In genomic region chr1:106517218-106517617, GRCh38 we compare ENCODE assay signal across 42 cellular contexts.
"Had no signal": no experiment of that assay in that cellular context is flagged by ENCODE, and none has a peak within 500 bp of the region (broad histone marks: within the 10 kb centered on the region; RNA-seq: fewer than 3 reads in every experiment).

No MANE protein-coding gene starts in this region.

- ATAC-seq: activated CD8-positive, alpha-beta T cell treated with anti-CD3 and anti-CD28 coated beads for 36 hours; activated T-cell treated with anti-CD3 and anti-CD28 coated beads, Interleukin-2, amount 50 U/mL, for 72 hours; activated T-helper 17 cell treated with anti-CD3 and anti-CD28 coated beads, Interleukin-2, amount 50 U/mL, for 72 hours; body of pancreas; PC-3; SK-N-SH treated with all-trans-retinoic acid at 6 μM for 48 hours had no signal

- H3K27me3 Mint-ChIP-seq: activated CD8-positive, alpha-beta T cell treated with anti-CD3 and anti-CD28 coated beads for 36 hours; activated naive CD4-positive, alpha-beta T cell treated with anti-CD3 and anti-CD28 coated beads, Interleukin-2, amount 50 U/mL, for 24 hours; activated naive CD8-positive, alpha-beta T cell treated with anti-CD3 and anti-CD28 coated beads, Interleukin-2, amount 10 ng/mL, durations not matched to agents 7 days and 5 days; activated T-helper 17 cell treated with anti-CD3 and anti-CD28 coated beads, Interleukin-2, amount 50 U/mL, for 72 hours had no signal

- H3K36me3 Mint-ChIP-seq: activated naive CD4-positive, alpha-beta T cell treated with anti-CD3 and anti-CD28 coated beads, Interleukin-2, amount 50 U/mL, for 24 hours; activated naive CD8-positive, alpha-beta T cell treated with anti-CD3 and anti-CD28 coated beads, Interleukin-2, amount 10 ng/mL, durations not matched to agents 7 days and 5 days had no signal

- H3K36me3 ChIP-seq: ascending aorta, Peyer's patch had no signal

- H3K27ac ChIP-seq: ascending aorta, body of pancreas, KMS-11, Peyer's patch, VCaP had no signal

- H3K4me3 ChIP-seq: ascending aorta, body of pancreas, Peyer's patch had no signal

- DNase-seq: activated CD4-positive, alpha-beta T cell treated with anti-CD3 and anti-CD28 coated beads for 1 hour; activated CD4-positive, alpha-beta T cell treated with anti-CD3 and anti-CD28 coated beads for 48 hours; activated CD4-positive, alpha-beta T cell treated with anti-CD3 and anti-CD28 coated beads, Interleukin-2, amount 50 U/mL, for 4 hours; activated CD4-positive, CD25-positive, alpha-beta regulatory T cell; activated CD8-positive, alpha-beta T cell treated with anti-CD3 and anti-CD28 coated beads for 36 hours; activated gamma-delta T cell; activated naive CD4-positive, alpha-beta T cell treated with Interleukin-2 at 50 U/mL for 16 hours; activated naive CD8-positive, alpha-beta T cell treated with anti-CD3 and anti-CD28 coated beads, Interleukin-2, amount 10 ng/mL, durations not matched to agents 7 days and 5 days; activated T-cell treated with anti-CD3 and anti-CD28 coated beads, Interleukin-2, amount 50 U/mL, for 1 hour; activated T-cell treated with anti-CD3 and anti-CD28 coated beads, Interleukin-2, amount 50 U/mL, for 72 hours; amygdala; body of pancreas; caudate nucleus; cerebellar nuclear complex; MM.1S; NCI-H1092 treated with DMSO at 0.1 percent for 48 hours; NCI-H1417; NCI-H146; NCI-H187; NCI-H2029 treated with DMSO at 0.1 percent for 48 hours; NCI-H2107; NCI-H2171; NCI-H2227 treated with DMSO at 0.1 percent for 48 hours; NCI-H446; NCI-H510A treated with DMSO at 0.1 percent for 48 hours; NCI-H526 treated with DMSO at 0.1 percent for 48 hours; NCI-H774; PC-3; Peyer's patch; RPMI8226; SHP77 treated with DMSO at 0.1 percent for 48 hours; SW 1271; T-helper 1 cell; T-helper 2 cell; T-helper 9 cell had no signal

- H3K4me1 Mint-ChIP-seq: activated naive CD4-positive, alpha-beta T cell treated with anti-CD3 and anti-CD28 coated beads, Interleukin-2, amount 50 U/mL, for 24 hours; activated naive CD8-positive, alpha-beta T cell treated with anti-CD3 and anti-CD28 coated beads, Interleukin-2, amount 10 ng/mL, durations not matched to agents 7 days and 5 days; activated T-helper 17 cell treated with anti-CD3 and anti-CD28 coated beads, Interleukin-2, amount 50 U/mL, for 72 hours had no signal

- H3K27ac Mint-ChIP-seq: activated CD8-positive, alpha-beta T cell treated with anti-CD3 and anti-CD28 coated beads for 36 hours; activated naive CD4-positive, alpha-beta T cell treated with anti-CD3 and anti-CD28 coated beads, Interleukin-2, amount 50 U/mL, for 24 hours; activated naive CD8-positive, alpha-beta T cell treated with anti-CD3 and anti-CD28 coated beads, Interleukin-2, amount 10 ng/mL, durations not matched to agents 7 days and 5 days; activated T-cell treated with anti-CD3 and anti-CD28 coated beads, Interleukin-2, amount 50 U/mL, for 72 hours; activated T-helper 17 cell treated with anti-CD3 and anti-CD28 coated beads, Interleukin-2, amount 50 U/mL, for 72 hours had no signal

- H3K4me2 ChIP-seq: KMS-11 had no signal

- H3K9ac ChIP-seq: KMS-11 had no signal

- H3K27me3 ChIP-seq: ascending aorta, body of pancreas, Peyer's patch had no signal

- H3K9me3 ChIP-seq: ascending aorta, body of pancreas, Peyer's patch had no signal

- H3K4me3 Mint-ChIP-seq: activated CD8-positive, alpha-beta T cell treated with anti-CD3 and anti-CD28 coated beads for 36 hours; activated naive CD4-positive, alpha-beta T cell treated with anti-CD3 and anti-CD28 coated beads, Interleukin-2, amount 50 U/mL, for 24 hours; activated naive CD8-positive, alpha-beta T cell treated with anti-CD3 and anti-CD28 coated beads, Interleukin-2, amount 10 ng/mL, durations not matched to agents 7 days and 5 days; activated T-cell treated with anti-CD3 and anti-CD28 coated beads, Interleukin-2, amount 50 U/mL, for 72 hours; activated T-helper 17 cell treated with anti-CD3 and anti-CD28 coated beads, Interleukin-2, amount 50 U/mL, for 72 hours had no signal

- H3K4me1 ChIP-seq: ascending aorta, body of pancreas, Peyer's patch had no signal

- FAIRE-seq: bronchial epithelial cell had no signal
